Comparison of ENCODE assay signal across 1 cellular context in the genomic region with DNA sequence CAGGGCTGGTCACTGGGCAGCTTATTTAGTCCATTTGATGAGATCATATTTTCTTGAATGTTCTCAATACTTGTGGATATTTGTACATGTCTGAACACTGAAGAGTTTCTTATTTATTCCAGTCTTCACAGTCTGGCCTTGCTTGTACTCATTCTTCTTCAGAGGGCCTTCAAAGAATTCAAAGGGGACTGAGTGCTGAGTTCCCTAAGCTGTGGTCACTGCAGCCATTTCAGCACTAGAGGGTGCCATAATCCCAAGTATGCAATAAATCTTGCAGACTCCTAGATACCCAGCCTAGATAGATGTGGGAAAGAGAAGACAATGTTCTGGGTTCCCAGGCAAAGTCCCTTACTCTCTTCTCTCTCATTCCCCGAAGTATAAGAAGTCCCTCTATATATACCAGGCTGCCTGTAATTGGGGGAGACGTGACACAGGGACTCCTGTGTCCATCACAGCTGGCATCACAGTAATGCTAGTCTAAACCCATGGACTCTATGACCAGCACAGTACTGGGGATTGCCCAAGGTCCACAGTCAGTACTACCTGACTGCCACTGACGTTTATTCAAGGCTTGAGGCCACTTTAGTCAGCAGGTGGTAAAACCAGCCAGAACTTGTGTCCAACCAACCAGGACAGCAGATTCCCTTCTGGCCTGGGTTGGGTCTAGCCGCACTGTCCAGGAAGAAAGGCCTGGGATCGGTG.
A peak's percentile ranks its signal among the peaks of the same experiment; 100 is the strongest.
TF ChIP-seq lines count a peak whose summit lies in the region.

No MANE protein-coding gene starts in this region.

TF ChIP-seq in GM12878, 131 proteins besides CTCF, POLR2A, EP300 and RAD21:
- peak; percentile 77 for TF ChIP-seq RUNX3 (IDR thresholded peaks at IDR 0.05; ENCODE audit: low read length)
- no peak for TF ChIP-seq ZNF207 (IDR thresholded peaks at IDR 0.05; ENCODE audit: borderline replicate concordance)
- 0 out of 2 replicates have a peak, but pooled peaks have one; percentile 33 for TF ChIP-seq CBFB (IDR thresholded peaks at IDR 0.05; ENCODE audit: low read depth)
- TF ChIP-seq SMC3 (IDR thresholded peaks at IDR 0.05; ENCODE audit: borderline replicate concordance, low read length) = peak; percentile 65; the same call in 1 of the 2 replicates
- no peak for TF ChIP-seq KAT2A (conservative IDR thresholded peaks at IDR 0.05; ENCODE audit: control insufficient read depth, low read depth, low read length)
TF ChIP-seq in GM12878: peak in this region for 3.
